In the genomic region with DNA sequence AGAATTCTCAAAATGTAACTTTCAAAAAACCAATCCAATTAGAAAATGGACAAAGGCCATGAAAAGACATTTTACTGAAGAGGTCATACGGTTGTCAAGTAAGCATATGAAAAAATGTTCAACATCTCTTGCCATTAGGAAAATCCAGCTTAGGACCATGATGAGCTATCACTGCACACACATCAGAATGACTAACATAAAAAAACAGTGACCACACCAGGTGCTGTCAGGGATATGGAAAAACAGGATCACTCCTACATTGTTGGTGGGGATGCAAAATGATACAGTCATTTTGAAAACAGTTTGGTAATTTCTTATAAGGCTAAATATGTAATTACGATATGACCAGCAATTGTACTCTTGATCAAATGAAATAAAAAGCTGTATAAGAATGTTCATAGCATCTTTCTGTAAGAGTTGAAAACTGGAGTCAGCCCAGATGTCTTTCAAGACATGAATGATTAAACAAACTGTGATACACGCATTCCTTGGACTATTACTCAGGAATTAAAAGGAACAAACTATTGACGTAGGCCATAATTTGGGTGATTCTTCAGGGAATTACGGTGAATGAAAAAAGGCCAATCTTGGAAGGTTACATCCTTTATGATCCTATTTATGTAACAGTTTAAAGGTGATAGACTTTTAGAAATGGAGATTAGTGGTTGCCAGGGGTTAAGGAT, we compare ENCODE assay signal across 19 cellular contexts. TPM values are rescaled to one million over a fixed set of nuclear protein-coding genes. Genes with fewer than 3 reads are reported as not detected.
A peak's percentile ranks its signal among the peaks of the same experiment; 100 is the strongest.
DNase-seq lines count a peak whose midpoint lies in the region; ATAC-seq, FAIRE-seq and TF ChIP-seq lines count a peak whose summit lies in the region.
"Had no signal": no experiment of that assay in that cellular context is flagged by ENCODE, and none has a peak within 500 bp of the region (broad histone marks: within the 10 kb centered on the region; RNA-seq: fewer than 3 reads in every experiment).

No MANE protein-coding gene starts in this region.

- no peak for TF ChIP-seq POLR2A in GM12891 (IDR thresholded peaks at IDR 0.05; ENCODE audit: low read depth, low read length)

- no peaks in the 10 kb centered on the region for H3K9me3 ChIP-seq in T-helper 17 cell (ENCODE audit: control insufficient read depth, low read length, poor library complexity, severe bottlenecking)

- no peak overlapping the region for H3K4me3 ChIP-seq in cardiac fibroblast (replicated peaks in 1 of 2; ENCODE audit: low read depth in 2 of 2, low read length in 2 of 2)
- H3K4me3 ChIP-seq: uterus had no signal

- DNase-seq in GM12891 (ENCODE audit: insufficient read length, low spot score) (no peak), M059J (ENCODE audit: low read depth) (peak; percentile 48), cardiac fibroblast (ENCODE audit: low read depth in 2 of 2) (peak; percentile 40 to 90), kidney tubule cell (ENCODE audit: low spot score) (peak; percentile 78), T-helper 17 cell (no peak)
- DNase-seq in effector CD8-positive, alpha-beta T cell (lab: John Stamatoyannopoulos, UW) = no peak
- DNase-seq: activated effector memory CD4-positive, alpha-beta T cell treated with anti-CD3 and anti-CD28 coated beads, Interleukin-2, amount 50 U/mL, for 16 hours; DMS79 treated with DMSO at 0.1 percent for 48 hours; effector memory CD4-positive, alpha-beta T cell; NCI-H146; NCI-H446 treated with DMSO at 0.1 percent for 48 hours; small intestine; stimulated activated naive CD8-positive, alpha-beta T cell treated with anti-CD3 and anti-CD28 coated beads, Interleukin-15, amount 100 ng/mL, for 72 hours; uterus had no signal

- FAIRE-seq in GM12891 (lab: Jason Lieb, UNC) = peak; percentile 9
- FAIRE-seq: keratinocyte, small intestine had no signal

- peaks cover 34% of the 10 kb centered on the region for H3K4me1 Mint-ChIP-seq in T-helper 17 cell

- H3K27ac Mint-ChIP-seq in T-helper 17 cell = no peak overlapping the region
- H3K27ac Mint-ChIP-seq: mesothelial cell of epicardium; stimulated activated naive CD8-positive, alpha-beta T cell treated with anti-CD3 and anti-CD28 coated beads, Interleukin-15, amount 100 ng/mL, for 72 hours had no signal

- no peaks in the 10 kb centered on the region for H3K27me3 Mint-ChIP-seq in T-helper 17 cell

- ATAC-seq in HG03571 (IDR thresholded peaks at IDR 0.05; ENCODE audit: unreplicated experiment) (no peak), T-helper 17 cell (no peak)
- ATAC-seq: SK-N-SH treated with all-trans-retinoic acid at 6 μM for 48 hours; stimulated activated naive CD8-positive, alpha-beta T cell treated with anti-CD3 and anti-CD28 coated beads, Interleukin-15, amount 100 ng/mL, for 72 hours had no signal

- TF ChIP-seq CTCF in cardiac fibroblast (IDR thresholded peaks at IDR 0.05; ENCODE audit: low read depth, low read length) = no peak

- no peaks in the 10 kb centered on the region for H3K36me3 Mint-ChIP-seq in T-helper 17 cell (ENCODE audit: low read depth)
- H3K36me3 Mint-ChIP-seq: mesothelial cell of epicardium had no signal

- H3K4me3 Mint-ChIP-seq in T-helper 17 cell = no peak overlapping the region
- H3K4me3 Mint-ChIP-seq: CD14-positive monocyte; mesothelial cell of epicardium; stimulated activated naive CD8-positive, alpha-beta T cell treated with anti-CD3 and anti-CD28 coated beads, Interleukin-15, amount 100 ng/mL, for 72 hours had no signal

TF ChIP-seq in GM12891, 5 proteins besides CTCF, POLR2A, EP300 and RAD21:
- TF ChIP-seq PAX5 (IDR thresholded peaks at IDR 0.05; ENCODE audit: insufficient read depth, low read length, severe bottlenecking) (no peak), POLR2AphosphoS5 (IDR thresholded peaks at IDR 0.05; ENCODE audit: low read depth, low read length) (no peak), SPI1 (IDR thresholded peaks at IDR 0.05; ENCODE audit: low read depth, low read length) (no peak), TAF1 (IDR thresholded peaks at IDR 0.05; ENCODE audit: low read depth, low read length) (no peak), POU2F2 (IDR thresholded peaks at IDR 0.05; ENCODE audit: low read depth, low read length) (no peak)

RNA-seq across cellular contexts. Expression of a gene that starts 26.9 kb away (rescaled TPM):
- polyA plus RNA-seq in GM12891 (2012; ENCODE audit: low read depth, missing spikeins) = 15.5 TPM
- total RNA-seq in M059J (2014; rRNA removed; shearing (Covaris generic)) = 2.7 and 6.0 TPM in 2 replicates
- 10 to 100 TPM; 12.5 to 13.7 TPM for total RNA-seq in T-helper 17 cell

Comparison
In these comparisons a context has a peak if more than half of its experiments do, and no peak if none do; other contexts are left out.
1. DNase-seq: peak in M059J (single experiment), cardiac fibroblast (2 of 2) and kidney tubule cell (single experiment); none in GM12891 (single experiment), T-helper 17 cell (0 of 3) and effector CD8-positive, alpha-beta T cell (single experiment).